In genomic region chr10:99393036-99393435, GRCh38 we compare ENCODE assay signal across 11 cellular contexts. TPM values are rescaled to one million over a fixed set of nuclear protein-coding genes. Genes with fewer than 3 reads are reported as not detected.
DNase-seq lines count a peak whose midpoint lies in the region; ATAC-seq and TF ChIP-seq lines count a peak whose summit lies in the region.
"Had no signal": no experiment of that assay in that cellular context is flagged by ENCODE, and none has a peak within 500 bp of the region (broad histone marks: within the 10 kb centered on the region; RNA-seq: fewer than 3 reads in every experiment).

No MANE protein-coding gene starts in this region.

- no peaks in the 10 kb centered on the region for H3K27me3 ChIP-seq in HUES6 (ENCODE audit: control insufficient read depth, insufficient read depth, low read length)
- H3K27me3 ChIP-seq in prostate gland (replicated peaks; ENCODE audit: insufficient read depth), result no peaks in the 10 kb centered on the region
- H3K27me3 ChIP-seq: ovary had no signal

- H3K9me3 ChIP-seq in HUES6 (ENCODE audit: control insufficient read depth, insufficient read depth, low read depth, low read length), result no peaks in the 10 kb centered on the region
- H3K9me3 ChIP-seq in prostate gland, result no peaks in the 10 kb centered on the region
- H3K9me3 ChIP-seq: ovary had no signal

- no peak for TF ChIP-seq CTCF in prostate gland (IDR thresholded peaks at IDR 0.05)

- H3K4me3 ChIP-seq in HUES6 (ENCODE audit: low read depth, low read length) (peak overlapping the region; percentile 47), prostate gland (no peak overlapping the region)
- H3K4me3 ChIP-seq: K562, ovary had no signal

- DNase-seq in Daoy (ENCODE audit: low read depth), result peak; percentile 33
- peak; percentile 39 for DNase-seq in astrocyte of the hippocampus (ENCODE audit: low read depth, low spot score)
- no peak for DNase-seq in left colon
- DNase-seq in activated CD4-positive, alpha-beta T cell treated with anti-CD3 and anti-CD28 coated beads for 4 hours, result no peak
- DNase-seq in prostate gland (ENCODE audit: low spot score), result no peak
- DNase-seq in NCI-H1417 (lab: John Stamatoyannopoulos, UW), result no peak
- no peak for DNase-seq in stimulated activated CD4-positive, alpha-beta T cell treated with anti-CD3 and anti-CD28 coated beads, Interleukin-2, amount 100 ng/mL, for 24 hours

- H3K4me1 ChIP-seq in HUES6 (ENCODE audit: control insufficient read depth, insufficient read depth, low read length), result peaks cover 47% of the 10 kb centered on the region
- H3K4me1 ChIP-seq in prostate gland (replicated peaks), result no peaks in the 10 kb centered on the region

- TF ChIP-seq POLR2A in prostate gland (IDR thresholded peaks at IDR 0.05), result no peak

- H3K9ac ChIP-seq in HUES6 (ENCODE audit: low read length), result peak overlapping the region; percentile 32

- peaks cover 14% of the 10 kb centered on the region for H3K36me3 ChIP-seq in HUES6 (ENCODE audit: control insufficient read depth, insufficient read depth, low read length)
- no peaks in the 10 kb centered on the region for H3K36me3 ChIP-seq in prostate gland
- H3K36me3 ChIP-seq: ovary had no signal

- peak; percentile 4 for ATAC-seq in left colon
- ATAC-seq: activated naive CD8-positive, alpha-beta T cell treated with anti-CD3 and anti-CD28 coated beads, Interleukin-2, amount 50 U/mL, for 24 hours had no signal

- intact Hi-C loops in left colon (cut with DNase I, micrococcal nuclease) (loop anchor here in 1 of 2 donors (10.0 kb wide), 1 partner anchor 222 kb away; no protein-coding TSS in a partner anchor), prostate gland (cut with DNase I) (loop anchor here (2.0 kb wide), 1 partner anchor 220 kb away; no protein-coding TSS in a partner anchor)

- H3K27ac ChIP-seq in HUES6 (ENCODE audit: low read depth, low read length) (no peak overlapping the region), prostate gland (no peak overlapping the region)
- H3K27ac ChIP-seq: ovary had no signal

- 62% methylated on average over 2 of the region's 2 CpGs for WGBS in prostate gland

RNA-seq across cellular contexts. Expression of gene GOT1, which starts 37.4 kb away (rescaled TPM):
- 37.7 and 38.8 TPM in 2 replicates for total RNA-seq in Daoy (2014; rRNA removed; shearing (Covaris generic))
- total RNA-seq in left colon (100 to 1,000 TPM in 1 of 2 donors, 10 to 100 TPM in 1; 91.5 to 107 TPM), prostate gland (10 to 100 TPM; 19.7 to 20.3 TPM)

Comparison
In these comparisons a context has a peak if more than half of its experiments do, and no peak if none do; other contexts are left out.
1. DNase-seq: peak in Daoy (single experiment) and astrocyte of the hippocampus (single experiment); none in left colon (0 of 2), activated CD4-positive, alpha-beta T cell treated with anti-CD3 and anti-CD28 coated beads for 4 hours (0 of 2), prostate gland (single experiment), NCI-H1417 (0 of 3) and stimulated activated CD4-positive, alpha-beta T cell treated with anti-CD3 and anti-CD28 coated beads, Interleukin-2, amount 100 ng/mL, for 24 hours (0 of 2).